Comparison of ENCODE assay signal across 1 cellular context in genomic region chr16:56701534-56701933, GRCh38.
TF ChIP-seq lines count a peak whose summit lies in the region.

No MANE protein-coding gene starts in this region.

TF ChIP-seq in endothelial cell of umbilical vein, 7 proteins besides CTCF, POLR2A, EP300 and RAD21:
- TF ChIP-seq MYC (IDR thresholded peaks at IDR 0.05; ENCODE audit: low read depth, low read length) (no peak), EZH2 (IDR thresholded peaks at IDR 0.05; ENCODE audit: borderline replicate concordance, low read depth, low read length, severe bottlenecking) (no peak), POLR2AphosphoS5 (IDR thresholded peaks at IDR 0.05; ENCODE audit: insufficient read depth, low read depth, low read length) (no peak), FOS (IDR thresholded peaks at IDR 0.05; ENCODE audit: borderline replicate concordance, insufficient read depth, low read length) (no peak), GATA2 (IDR thresholded peaks at IDR 0.05; ENCODE audit: insufficient read depth, insufficient read length, low read depth, low read length) (no peak), JUN (IDR thresholded peaks at IDR 0.05; ENCODE audit: borderline replicate concordance, insufficient read depth, insufficient read length, low read depth) (no peak), MAX (IDR thresholded peaks at IDR 0.05; ENCODE audit: insufficient read depth, insufficient read length) (no peak)
